In the genomic region with DNA sequence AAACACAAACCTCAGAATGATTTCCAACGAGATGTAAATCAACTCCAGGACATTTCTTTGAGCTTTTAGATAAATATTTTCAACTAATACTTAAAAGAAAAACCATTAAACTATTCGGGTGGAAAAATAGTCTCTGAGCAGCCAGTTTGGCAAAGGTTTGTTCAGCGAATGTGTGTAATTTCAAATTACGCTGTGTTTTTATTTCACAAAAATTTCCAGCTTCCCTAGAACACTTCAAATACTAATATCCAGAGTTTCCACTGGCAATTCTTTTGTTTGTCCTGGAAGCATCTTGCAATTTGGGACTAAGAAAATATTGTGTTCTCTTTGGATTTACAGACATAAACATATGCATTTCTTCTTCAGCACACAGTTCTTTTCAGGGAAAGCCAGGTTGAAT, we compare ENCODE assay signal across 6 cellular contexts.
"Had no signal": no experiment of that assay in that cellular context is flagged by ENCODE, and none has a peak within 500 bp of the region (broad histone marks: within the 10 kb centered on the region; RNA-seq: fewer than 3 reads in every experiment).

No MANE protein-coding gene starts in this region.

- H3K27ac ChIP-seq: HL-60 had no signal

- H3K27ac Mint-ChIP-seq: GM23338, H9, IgD-negative memory B cell had no signal

- ATAC-seq: GM23338, HepG2 had no signal

- H3K4me3 Mint-ChIP-seq: GM23338, H9, IgD-negative memory B cell had no signal

- H3K4me1 Mint-ChIP-seq: IgD-negative memory B cell had no signal

- DNase-seq: H9, HCEC 1CT had no signal

- H3K4me3 ChIP-seq: GM23338 had no signal

- H3K9me3 Mint-ChIP-seq: GM23338 had no signal

- H3K36me3 Mint-ChIP-seq: IgD-negative memory B cell had no signal
